In genomic region chr21:15093216-15093615, GRCh38 we compare ENCODE assay signal across 26 cellular contexts.
"Had no signal": no experiment of that assay in that cellular context is flagged by ENCODE, and none has a peak within 500 bp of the region (broad histone marks: within the 10 kb centered on the region; RNA-seq: fewer than 3 reads in every experiment).

No MANE protein-coding gene starts in this region.

- H3K4me3 ChIP-seq: colonic mucosa, coronary artery, dorsolateral prefrontal cortex, esophagus muscularis mucosa, esophagus squamous epithelium, gastrocnemius medialis, gastroesophageal sphincter, heart left ventricle, heart right ventricle, hepatocyte had no signal

- H2AFZ ChIP-seq: hepatocyte had no signal

- H3K27me3 Mint-ChIP-seq: dendritic cell treated with granulocyte-macrophage colony-stimulating factor and Interleukin-4, amounts not matched to agents 40 ng/mL and 50 ng/mL, for 4 days had no signal

- H3K79me2 ChIP-seq: hepatocyte had no signal

- H3K4me1 ChIP-seq: colonic mucosa, esophagus muscularis mucosa, esophagus squamous epithelium, foreskin keratinocyte, gastrocnemius medialis, gastroesophageal sphincter, heart left ventricle, heart right ventricle had no signal

- H3K27ac Mint-ChIP-seq: dendritic cell treated with granulocyte-macrophage colony-stimulating factor and Interleukin-4, amounts not matched to agents 40 ng/mL and 50 ng/mL, for 4 days; effector memory CD8-positive, alpha-beta T cell; endodermal cell had no signal

- H3K9me3 ChIP-seq: colonic mucosa, esophagus muscularis mucosa, esophagus squamous epithelium, gastrocnemius medialis, gastroesophageal sphincter, heart left ventricle, heart right ventricle had no signal

- H3K27me3 ChIP-seq: colonic mucosa, dorsolateral prefrontal cortex, esophagus muscularis mucosa, esophagus squamous epithelium, foreskin keratinocyte, gastrocnemius medialis, gastroesophageal sphincter, heart left ventricle, heart right ventricle, hepatocyte had no signal

- H3K27ac ChIP-seq: colonic mucosa, coronary artery, dorsolateral prefrontal cortex, epithelial cell of prostate, esophagus muscularis mucosa, esophagus squamous epithelium, foreskin keratinocyte, gastrocnemius medialis, gastroesophageal sphincter, heart left ventricle, heart right ventricle, hepatocyte had no signal

- H3K4me2 ChIP-seq: hepatocyte had no signal

- H3K9me3 Mint-ChIP-seq: dendritic cell treated with granulocyte-macrophage colony-stimulating factor and Interleukin-4, amounts not matched to agents 40 ng/mL and 50 ng/mL, for 4 days; effector memory CD8-positive, alpha-beta T cell; endodermal cell had no signal

- DNase-seq: colonic mucosa; cortex of kidney; dermis blood vessel endothelial cell; dorsolateral prefrontal cortex; effector CD4-positive, alpha-beta T cell; effector CD8-positive, alpha-beta T cell; effector memory CD4-positive, alpha-beta T cell; effector memory CD8-positive, alpha-beta T cell; endodermal cell; erythroblast; esophagus squamous epithelium; foreskin fibroblast; foreskin keratinocyte; foreskin melanocyte; gastrocnemius medialis; glutamatergic neuron; head of caudate nucleus; heart left ventricle; heart right ventricle had no signal

- ATAC-seq: effector memory CD8-positive, alpha-beta T cell; esophagus mucosa; foreskin keratinocyte; gastrocnemius medialis; gastroesophageal sphincter; heart left ventricle; heart right ventricle had no signal

- H3K36me3 ChIP-seq: colonic mucosa, esophagus muscularis mucosa, esophagus squamous epithelium, gastrocnemius medialis, gastroesophageal sphincter, heart left ventricle, heart right ventricle had no signal

- H3K4me3 Mint-ChIP-seq: dendritic cell treated with granulocyte-macrophage colony-stimulating factor and Interleukin-4, amounts not matched to agents 40 ng/mL and 50 ng/mL, for 4 days; effector memory CD8-positive, alpha-beta T cell; endodermal cell had no signal
